In genomic region chr2:8612734-8613179, GRCh38 we compare ENCODE assay signal across 26 cellular contexts.
"Had no signal": no experiment of that assay in that cellular context is flagged by ENCODE, and none has a peak within 500 bp of the region (broad histone marks: within the 10 kb centered on the region; RNA-seq: fewer than 3 reads in every experiment).

No MANE protein-coding gene starts in this region.

- H3K27me3 ChIP-seq: ascending aorta, body of pancreas, MG63, Peyer's patch had no signal

- H3K4me1 ChIP-seq: SJCRH30 had no signal

- H3K9me3 ChIP-seq: ascending aorta, body of pancreas, MG63, Peyer's patch, SJCRH30, SK-N-SH had no signal

- H3K4me3 Mint-ChIP-seq: activated CD4-positive, alpha-beta memory T cell treated with anti-CD3 and anti-CD28 coated beads, Interleukin-2, amount 10 ng/mL, durations not matched to agents 7 days and 5 days; activated CD4-positive, alpha-beta T cell treated with anti-CD3 and anti-CD28 coated beads for 36 hours; activated T-helper 17 cell treated with anti-CD3 and anti-CD28 coated beads, Interleukin-2, amount 50 U/mL, for 72 hours had no signal

- H3K36me3 ChIP-seq: ascending aorta, MG63, Peyer's patch, SJCRH30 had no signal

- H3K9me2 ChIP-seq: SK-N-SH had no signal

- ATAC-seq: activated CD4-positive, alpha-beta T cell treated with anti-CD3 and anti-CD28 coated beads for 36 hours; activated T-helper 17 cell treated with anti-CD3 and anti-CD28 coated beads, Interleukin-2, amount 50 U/mL, for 72 hours; body of pancreas had no signal

- H3K27ac Mint-ChIP-seq: activated CD4-positive, alpha-beta memory T cell treated with anti-CD3 and anti-CD28 coated beads, Interleukin-2, amount 10 ng/mL, durations not matched to agents 7 days and 5 days; activated CD4-positive, alpha-beta T cell treated with anti-CD3 and anti-CD28 coated beads for 36 hours; activated T-helper 17 cell treated with anti-CD3 and anti-CD28 coated beads, Interleukin-2, amount 50 U/mL, for 72 hours had no signal

- DNase-seq: activated CD4-positive, alpha-beta memory T cell treated with anti-CD3 and anti-CD28 coated beads, Interleukin-2, amount 10 ng/mL, durations not matched to agents 7 days and 5 days; activated CD4-positive, alpha-beta T cell treated with anti-CD3 and anti-CD28 coated beads for 36 hours; activated CD4-positive, alpha-beta T cell treated with anti-CD3 and anti-CD28 coated beads, Interleukin-2, amount 50 U/mL, for 1 hour; activated naive CD4-positive, alpha-beta T cell treated with anti-CD3 and anti-CD28 coated beads, Interleukin-2, amount 50 U/mL, for 16 hours; activated T-cell treated with anti-CD3 and anti-CD28 coated beads, Interleukin-2, amount 50 U/mL, for 48 hours; amniotic stem cell; body of pancreas; central memory CD4-positive, alpha-beta T cell; MG63; NCI-H1105; NCI-H1436; NCI-H1694 treated with DMSO at 0.1 percent for 48 hours; NCI-H2029 treated with DMSO at 0.1 percent for 48 hours; NCI-H345; NCI-H510A treated with DMSO at 0.1 percent for 48 hours; NCI-H69; Peyer's patch; Right ventricle myocardium superior; SJCRH30; SK-N-SH; T-helper 1 cell had no signal

- FAIRE-seq: bronchial epithelial cell had no signal

- H3K4me3 ChIP-seq: ascending aorta, body of pancreas, MG63, Peyer's patch, SJCRH30 had no signal

- H3K27ac ChIP-seq: ascending aorta, body of pancreas, Peyer's patch, RWPE1, SJCRH30, VCaP had no signal

- H3K4me2 ChIP-seq: SK-N-SH had no signal
